In the genomic region with DNA sequence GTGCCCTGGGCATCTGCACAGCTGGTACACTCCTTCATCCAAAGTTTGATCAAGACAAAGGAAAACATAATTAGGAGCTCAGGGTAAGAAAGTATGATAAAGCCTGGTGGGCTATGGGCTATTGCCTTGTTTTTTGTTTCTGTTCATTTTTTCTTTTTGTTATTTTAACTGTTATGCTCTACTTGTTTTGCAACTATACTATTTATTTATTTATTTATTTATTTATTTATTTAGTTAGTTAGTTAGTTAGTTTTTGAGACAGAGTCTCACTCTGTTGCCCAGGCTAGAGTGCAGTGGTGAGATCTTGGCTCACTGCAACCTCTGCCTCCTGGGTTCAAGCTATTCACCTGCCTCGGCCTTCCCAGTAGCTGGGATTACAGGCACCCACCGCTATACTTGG, we compare ENCODE assay signal across 3 cellular contexts.
A peak's percentile ranks its signal among the peaks of the same experiment; 100 is the strongest.
DNase-seq lines count a peak whose midpoint lies in the region; TF ChIP-seq lines count a peak whose summit lies in the region.
"Not testable (repeated sequence)": the region's sequence is repeated elsewhere in the genome, so short reads cannot be mapped to it uniquely, and the experiment has no call there.

No MANE protein-coding gene starts in this region.

- H3K27me3 Mint-ChIP-seq in activated naive CD4-positive, alpha-beta T cell treated with anti-CD3 and anti-CD28 coated beads, Interleukin-2, amount 50 U/mL, for 24 hours: not testable (repeated sequence)

- not testable (repeated sequence) for H3K36me3 ChIP-seq in HEK293 (ENCODE audit: control insufficient read depth in 2 of 2, insufficient read depth in 1 of 2, low read length in 2 of 2)

- peak; percentile 94 for DNase-seq in DMS79 treated with DMSO at 0.1 percent for 48 hours (lab: John Stamatoyannopoulos, UW)

- not testable (repeated sequence) for H3K4me3 ChIP-seq in HEK293 (ENCODE audit: low read depth, low read length)

- CTCF ChIA-PET in HEK293 (lab: Yijun Ruan, JAX): interaction anchor here (0.6 to 1.3 kb wide), 2 partner anchors 309 to 324 kb away, joined by 3 to 4 read pairs; no protein-coding TSS in a partner anchor

- TF ChIP-seq CTCF in HEK293 (tag by site-specific recombination; IDR thresholded peaks at IDR 0.05): not testable (repeated sequence)

- H3K9me3 ChIP-seq in HEK293 (ENCODE audit: control insufficient read depth, insufficient read depth, low read depth, low read length): not testable (repeated sequence)

- not testable (repeated sequence) for H3K27ac ChIP-seq in HEK293 (ENCODE audit: extremely low read depth, low read depth, low read length)

- not testable (repeated sequence) for H3K4me1 ChIP-seq in HEK293 (ENCODE audit: control insufficient read depth, insufficient read depth, low read length)

- not testable (repeated sequence) for H3K36me3 Mint-ChIP-seq in activated naive CD4-positive, alpha-beta T cell treated with anti-CD3 and anti-CD28 coated beads, Interleukin-2, amount 50 U/mL, for 24 hours

- POLR2A ChIA-PET in HEK293 (lab: Yijun Ruan, JAX): not testable (repeated sequence)

- H3K4me3 Mint-ChIP-seq in activated naive CD4-positive, alpha-beta T cell treated with anti-CD3 and anti-CD28 coated beads, Interleukin-2, amount 50 U/mL, for 24 hours: not testable (repeated sequence)

- H3K4me1 Mint-ChIP-seq in activated naive CD4-positive, alpha-beta T cell treated with anti-CD3 and anti-CD28 coated beads, Interleukin-2, amount 50 U/mL, for 24 hours: not testable (repeated sequence)

- peak overlapping the region; percentile 23 for H3K27ac Mint-ChIP-seq in activated naive CD4-positive, alpha-beta T cell treated with anti-CD3 and anti-CD28 coated beads, Interleukin-2, amount 50 U/mL, for 24 hours

- not testable (repeated sequence) for H3K9me3 Mint-ChIP-seq in activated naive CD4-positive, alpha-beta T cell treated with anti-CD3 and anti-CD28 coated beads, Interleukin-2, amount 50 U/mL, for 24 hours

TF ChIP-seq in HEK293, 187 proteins besides CTCF, POLR2A, EP300 and RAD21:
- TF ChIP-seq ZNF623 (tag by site-specific recombination; IDR thresholded peaks at IDR 0.05): peak; percentile 28; the same call in 1 of the 2 replicates
- 0 out of 2 replicates have a peak, but pooled peaks have one; percentile 26 for TF ChIP-seq ZBTB8A (tag by site-specific recombination; IDR thresholded peaks at IDR 0.05)
- peak; percentile 44 for TF ChIP-seq ZNF426 (tag by site-specific recombination; IDR thresholded peaks at IDR 0.05)
- TF ChIP-seq ZBTB11 (tag by site-specific recombination; conservative IDR thresholded peaks at IDR 0.05; ENCODE audit: low read depth): peak; percentile 46
- TF ChIP-seq ZNF394 (tag by site-specific recombination; IDR thresholded peaks at IDR 0.05; ENCODE audit: borderline replicate concordance): peak; percentile 65; the same call in 1 of the 2 replicates
- TF ChIP-seq ZNF518A (tag by site-specific recombination; conservative IDR thresholded peaks at IDR 0.05; ENCODE audit: low read depth): peak; percentile 66; the same call in 1 of the 2 replicates
- TF ChIP-seq ZNF555 (tag by site-specific recombination; conservative IDR thresholded peaks at IDR 0.05): peak; percentile 41
